ENCODE assay signal across 19 cellular contexts in genomic region chr16:30910427-30911029, GRCh38.
"Had no signal": no experiment of that assay in that cellular context is flagged by ENCODE, and none has a peak within 500 bp of the region (broad histone marks: within the 10 kb centered on the region; RNA-seq: fewer than 3 reads in every experiment).

No MANE protein-coding gene starts in this region.

- H3K4me1 ChIP-seq: colonic mucosa, left ventricle myocardium inferior, tibial nerve had no signal

- H3K9me3 ChIP-seq: colonic mucosa, left ventricle myocardium inferior, tibial nerve had no signal

- H3K4me3 ChIP-seq: colonic mucosa, left ventricle myocardium inferior, tibial nerve had no signal

- H3K27ac ChIP-seq: colonic mucosa, left ventricle myocardium inferior, tibial nerve had no signal

- H3K27ac Mint-ChIP-seq: activated CD4-positive, alpha-beta T cell treated with anti-CD3 and anti-CD28 coated beads, Interleukin-2, amount 10 ng/mL, durations not matched to agents 24 days and 14 days; activated CD8-positive, alpha-beta T cell treated with anti-CD3 and anti-CD28 coated beads, Interleukin-2, amount 10 ng/mL, durations not matched to agents 7 days and 5 days; activated naive CD8-positive, alpha-beta T cell; memory B cell; stimulated activated memory B cell treated with anti-CD40 and anti-IgM and Interleukin-4, amounts not matched to agents 10 μg/mL and 1 μg/mL and 100 μg/mL, for 72 hours had no signal

- H3K36me3 Mint-ChIP-seq: activated naive CD8-positive, alpha-beta T cell; memory B cell; naive thymus-derived CD8-positive, alpha-beta T cell; stimulated activated memory B cell treated with anti-CD40 and anti-IgM and Interleukin-4, amounts not matched to agents 10 μg/mL and 1 μg/mL and 100 μg/mL, for 72 hours had no signal

- H3K27me3 Mint-ChIP-seq: activated CD4-positive, alpha-beta T cell treated with anti-CD3 and anti-CD28 coated beads, Interleukin-2, amount 10 ng/mL, durations not matched to agents 24 days and 14 days; activated naive CD8-positive, alpha-beta T cell; naive thymus-derived CD8-positive, alpha-beta T cell; stimulated activated memory B cell treated with anti-CD40 and anti-IgM and Interleukin-4, amounts not matched to agents 10 μg/mL and 1 μg/mL and 100 μg/mL, for 72 hours had no signal

- H3K9me3 Mint-ChIP-seq: activated CD4-positive, alpha-beta T cell treated with anti-CD3 and anti-CD28 coated beads, Interleukin-2, amount 10 ng/mL, durations not matched to agents 24 days and 14 days; memory B cell; naive thymus-derived CD8-positive, alpha-beta T cell; stimulated activated memory B cell treated with anti-CD40 and anti-IgM and Interleukin-4, amounts not matched to agents 10 μg/mL and 1 μg/mL and 100 μg/mL, for 72 hours had no signal

- H3K4me3 Mint-ChIP-seq: activated CD4-positive, alpha-beta T cell treated with anti-CD3 and anti-CD28 coated beads, Interleukin-2, amount 10 ng/mL, durations not matched to agents 24 days and 14 days; activated CD8-positive, alpha-beta T cell treated with anti-CD3 and anti-CD28 coated beads, Interleukin-2, amount 10 ng/mL, durations not matched to agents 7 days and 5 days; activated naive CD8-positive, alpha-beta T cell; memory B cell; naive thymus-derived CD8-positive, alpha-beta T cell; stimulated activated memory B cell treated with anti-CD40 and anti-IgM and Interleukin-4, amounts not matched to agents 10 μg/mL and 1 μg/mL and 100 μg/mL, for 72 hours had no signal

- DNase-seq: activated CD4-positive, alpha-beta T cell treated with anti-CD3 and anti-CD28 coated beads, Interleukin-2, amount 10 ng/mL, durations not matched to agents 24 days and 14 days; activated CD8-positive, alpha-beta memory T cell treated with anti-CD3 and anti-CD28 coated beads, Interleukin-2, amount 50 U/mL, for 4 hours; activated CD8-positive, alpha-beta T cell treated with anti-CD3 and anti-CD28 coated beads, Interleukin-2, amount 10 ng/mL, durations not matched to agents 7 days and 5 days; activated gamma-delta T cell; activated T-cell treated with anti-CD3 and anti-CD28 coated beads, Interleukin-2, amount 50 U/mL, for 48 hours; amniotic stem cell; caudate nucleus; colonic mucosa; foreskin melanocyte; left ventricle myocardium inferior; naive thymus-derived CD8-positive, alpha-beta T cell; posterior cingulate gyrus; retina; substantia nigra; T-helper 2 cell had no signal

- H3K27me3 ChIP-seq: colonic mucosa, tibial nerve had no signal

- H3K36me3 ChIP-seq: colonic mucosa, left ventricle myocardium inferior, tibial nerve had no signal
